In the genomic region with DNA sequence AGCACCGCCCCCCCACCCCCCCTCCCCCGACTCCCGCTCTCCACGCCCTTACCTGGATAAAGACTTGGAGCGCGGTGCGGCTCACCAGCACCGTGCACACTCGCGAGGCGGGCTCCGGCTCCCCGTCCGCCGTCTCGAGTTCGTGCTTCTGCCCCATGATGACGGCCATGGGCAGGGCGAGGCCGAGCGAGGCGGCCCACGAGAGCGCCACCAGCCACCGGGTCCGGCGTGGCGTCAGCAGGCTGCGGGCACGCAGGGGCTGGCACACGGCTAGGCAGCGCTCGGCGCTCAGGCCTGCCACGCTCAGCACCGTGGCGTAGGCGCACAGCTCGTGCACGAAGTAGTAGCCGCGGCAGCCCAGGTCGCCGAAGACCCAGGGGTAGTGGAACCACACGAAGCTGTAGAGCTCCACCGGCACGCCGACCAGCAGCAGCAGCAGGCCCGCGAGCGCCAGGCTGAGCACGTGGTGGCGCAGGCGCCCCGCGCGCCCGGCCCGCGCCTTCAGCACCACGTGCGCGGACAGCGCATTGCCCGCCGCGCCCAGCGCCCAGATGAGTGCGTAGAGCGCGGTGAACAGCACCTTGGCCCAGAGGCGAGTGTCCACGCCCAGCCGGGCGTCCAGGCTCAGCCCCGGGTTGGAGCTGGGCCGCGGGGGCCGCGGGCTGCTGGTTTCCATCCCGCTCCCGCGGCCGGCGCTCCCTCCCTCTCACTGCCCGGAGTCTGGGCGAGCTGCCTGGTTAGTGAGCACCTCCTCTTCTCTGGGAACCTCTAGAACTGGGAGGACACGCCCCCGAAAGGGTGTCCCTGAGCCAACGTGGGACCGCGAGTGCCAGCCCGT, we compare ENCODE assay signal across 9 cellular contexts. TPM values are rescaled to one million over a fixed set of nuclear protein-coding genes. Genes with fewer than 3 reads are reported as not detected.
DNase-seq lines count a peak whose midpoint lies in the region; ATAC-seq and TF ChIP-seq lines count a peak whose summit lies in the region.
"Had no signal": no experiment of that assay in that cellular context is flagged by ENCODE, and none has a peak within 500 bp of the region (broad histone marks: within the 10 kb centered on the region; RNA-seq: fewer than 3 reads in every experiment).

NTSR2 (minus strand) TSS at position 742 of the 838 bp plus-strand sequence; CDS start at position 676, 66 bp downstream.

- peaks cover 10% of the 10 kb centered on the region for H3K4me1 Mint-ChIP-seq in activated T-cell treated with anti-CD3 and anti-CD28 coated beads, Interleukin-2, amount 50 U/mL, for 72 hours (ENCODE audit: low read depth)
- no peaks in the 10 kb centered on the region for H3K4me1 Mint-ChIP-seq in glutamatergic neuron (ENCODE audit: low read depth, unreplicated experiment)
- H3K4me1 Mint-ChIP-seq in HFFc6 (ENCODE audit: low read depth), result peaks cover 8% of the 10 kb centered on the region; the same call in 1 of the 2 replicates

- no peak within 1 kb of the TSS for H3K9ac ChIP-seq in parathyroid adenoma

- H3K27me3 Mint-ChIP-seq in activated T-cell treated with anti-CD3 and anti-CD28 coated beads, Interleukin-2, amount 50 U/mL, for 72 hours (ENCODE audit: low read depth), result peaks cover 53% of the 10 kb centered on the region
- H3K27me3 Mint-ChIP-seq in glutamatergic neuron (ENCODE audit: unreplicated experiment), result peaks cover 8% of the 10 kb centered on the region
- peaks cover 32% of the 10 kb centered on the region for H3K27me3 Mint-ChIP-seq in HFFc6 (ENCODE audit: insufficient read depth)

- DNase-seq in HAP-1 (ENCODE audit: low spot score in 2 of 2), result peak; percentile 30 to 73
- peak; percentile 33 to 45 for DNase-seq in activated T-cell treated with anti-CD3 and anti-CD28 coated beads, Interleukin-2, amount 50 U/mL, for 72 hours
- peak; percentile 48 for DNase-seq in glutamatergic neuron
- no peak for DNase-seq in HFFc6
- DNase-seq in NCI-H526 (lab: John Stamatoyannopoulos, UW), result no peak
- DNase-seq in HPDE6-E6E7 (ENCODE audit: extremely low spot score), result no peak

- no peak within 1 kb of the TSS for H3K4me3 ChIP-seq in HAP-1
- no peak within 1 kb of the TSS for H3K4me3 ChIP-seq in parathyroid adenoma (ENCODE audit: low read depth, low read length)
- H3K4me3 ChIP-seq: vagina had no signal

- H3K79me2 ChIP-seq in parathyroid adenoma, result no peaks in the 10 kb centered on the region

- H3K27ac Mint-ChIP-seq in activated T-cell treated with anti-CD3 and anti-CD28 coated beads, Interleukin-2, amount 50 U/mL, for 72 hours, result no peak within 1 kb of the TSS
- H3K27ac Mint-ChIP-seq in glutamatergic neuron (ENCODE audit: unreplicated experiment) (no peak within 1 kb of the TSS), HFFc6 (no peak within 1 kb of the TSS)

- no peaks in the 10 kb centered on the region for H3K9me3 ChIP-seq in HAP-1
- no peaks in the 10 kb centered on the region for H3K9me3 ChIP-seq in parathyroid adenoma (ENCODE audit: control insufficient read depth, low read length)
- H3K9me3 ChIP-seq: vagina had no signal

- no peak within 1 kb of the TSS for H3K4me3 Mint-ChIP-seq in activated T-cell treated with anti-CD3 and anti-CD28 coated beads, Interleukin-2, amount 50 U/mL, for 72 hours
- H3K4me3 Mint-ChIP-seq in glutamatergic neuron (ENCODE audit: unreplicated experiment) (peak within 1 kb of the TSS; percentile 16), HFFc6 (no peak within 1 kb of the TSS)

- no peaks in the 10 kb centered on the region for H3K9me3 Mint-ChIP-seq in activated T-cell treated with anti-CD3 and anti-CD28 coated beads, Interleukin-2, amount 50 U/mL, for 72 hours
- H3K9me3 Mint-ChIP-seq in glutamatergic neuron (ENCODE audit: unreplicated experiment) (no peaks in the 10 kb centered on the region), HFFc6 (no peaks in the 10 kb centered on the region)

- no peaks in the 10 kb centered on the region for H3K4me1 ChIP-seq in HAP-1
- H3K4me1 ChIP-seq in parathyroid adenoma, result no peaks in the 10 kb centered on the region

- in situ Hi-C loops in HAP-1 (cut with MboI; ENCODE audit: low sequenced_read_pairs), result no loop called here

- peak; percentile 71 to 75 for ATAC-seq in activated T-cell treated with anti-CD3 and anti-CD28 coated beads, Interleukin-2, amount 50 U/mL, for 72 hours (replicated peaks in 1 of 2)
- ATAC-seq in HG02610 (IDR thresholded peaks at IDR 0.05; ENCODE audit: unreplicated experiment), result no peak

- H3K27me3 ChIP-seq in HAP-1 (ENCODE audit: low read depth), result peaks cover 5% of the 10 kb centered on the region
- no peaks in the 10 kb centered on the region for H3K27me3 ChIP-seq in parathyroid adenoma (ENCODE audit: control insufficient read depth, insufficient read depth, low read length)
- H3K27me3 ChIP-seq: vagina had no signal

- peaks cover 1 to 2% of the 10 kb centered on the region in 2 donors for H3K36me3 Mint-ChIP-seq in activated T-cell treated with anti-CD3 and anti-CD28 coated beads, Interleukin-2, amount 50 U/mL, for 72 hours (ENCODE audit: insufficient read depth in 2 of 2)
- H3K36me3 Mint-ChIP-seq in glutamatergic neuron (ENCODE audit: unreplicated experiment) (peaks cover 9% of the 10 kb centered on the region), HFFc6 (ENCODE audit: low read depth) (peaks cover 5% of the 10 kb centered on the region; the same call in 1 of the 2 replicates)

- H3K27ac ChIP-seq in parathyroid adenoma, result no peak within 1 kb of the TSS
- H3K27ac ChIP-seq: vagina had no signal

- peak within 1 kb of the TSS; percentile 15 for H3K4me2 ChIP-seq in parathyroid adenoma (ENCODE audit: low read length)

- H2AFZ ChIP-seq in parathyroid adenoma, result peak within 1 kb of the TSS; percentile 68

- no peak for TF ChIP-seq CTCF in glutamatergic neuron (IDR thresholded peaks at IDR 0.05; ENCODE audit: partially characterized antibody, unreplicated experiment)
- TF ChIP-seq CTCF in parathyroid adenoma (IDR thresholded peaks at IDR 0.05), result no peak
- no peak for TF ChIP-seq CTCF in HFFc6 (IDR thresholded peaks at IDR 0.05)

- H3K36me3 ChIP-seq in HAP-1 (replicated peaks) (no peaks in the 10 kb centered on the region), parathyroid adenoma (ENCODE audit: control insufficient read depth, insufficient read depth, low read length) (no peaks in the 10 kb centered on the region)
- H3K36me3 ChIP-seq: vagina had no signal

RNA-seq across cellular contexts. Expression of gene NTSR2, which starts in this region (rescaled TPM):
- total RNA-seq in activated T-cell treated with anti-CD3 and anti-CD28 coated beads, Interleukin-2, amount 50 U/mL, for 72 hours, result not detected
- total RNA-seq in glutamatergic neuron (ENCODE audit: unreplicated experiment), result not detected
- not detected for total RNA-seq in HFFc6 (2021; fragmentation: NEBNext Ultra II Directional; extraction: Animal tissue kit (Norgen Biotek cat#: 25700))
- total RNA-seq: vagina had no signal

Comparison
In these comparisons a context has a peak if more than half of its experiments do, and no peak if none do; other contexts are left out.
1. Peak in DNase-seq and ATAC-seq in activated T-cell treated with anti-CD3 and anti-CD28 coated beads, Interleukin-2, amount 50 U/mL, for 72 hours; RNA of the gene not detected or under 1 TPM.
2. Peak in DNase-seq in glutamatergic neuron; RNA of the gene not detected or under 1 TPM.
3. DNase-seq: peak in HAP-1 (2 of 2); none in HFFc6 (single experiment), NCI-H526 (0 of 2) and HPDE6-E6E7 (single experiment).